In genomic region chr14:32319368-32320049, GRCh38 we compare ENCODE assay signal across 22 cellular contexts. TPM values are rescaled to one million over a fixed set of nuclear protein-coding genes. Genes with fewer than 3 reads are reported as not detected.
DNase-seq lines count a peak whose midpoint lies in the region; ATAC-seq, FAIRE-seq and TF ChIP-seq lines count a peak whose summit lies in the region.
"Had no signal": no experiment of that assay in that cellular context is flagged by ENCODE, and none has a peak within 500 bp of the region (broad histone marks: within the 10 kb centered on the region; RNA-seq: fewer than 3 reads in every experiment).

No MANE protein-coding gene starts in this region.

- no peaks in the 10 kb centered on the region for H3K27me3 ChIP-seq in PC-3 (ENCODE audit: low read length)
- peaks cover 4 to 7% of the 10 kb centered on the region in 2 experiments for H3K27me3 ChIP-seq in endothelial cell of umbilical vein (ENCODE audit: control insufficient read depth in 2 of 2, insufficient read depth in 2 of 2, low read length in 2 of 2)
- no peaks in the 10 kb centered on the region for H3K27me3 ChIP-seq in psoas muscle (ENCODE audit: insufficient read depth in 3 of 3, low read length in 2 of 3)
- H3K27me3 ChIP-seq: brain microvascular endothelial cell, neutrophil, stomach, uterus had no signal

- DNase-seq in NCI-H345 (lab: John Stamatoyannopoulos, UW) (peak; percentile 44), NCI-H345 treated with DMSO at 0.1 percent for 48 hours (lab: John Stamatoyannopoulos, UW; ENCODE audit: unreplicated experiment) (no peak), PC-3 (peak; percentile 84), endothelial cell of umbilical vein (ENCODE audit: low read depth, low spot score) (peak; percentile 38), psoas muscle (no peak), EL (no peak), DMS114 treated with DMSO at 0.1 percent for 48 hours (lab: John Stamatoyannopoulos, UW; ENCODE audit: unreplicated experiment) (no peak)
- DNase-seq: activated CD4-positive, alpha-beta memory T cell treated with anti-CD3 and anti-CD28 coated beads for 36 hours; activated T-cell treated with anti-CD3 and anti-CD28 coated beads, Interleukin-2, amount 50 U/mL, for 24 hours; brain microvascular endothelial cell; CD4-positive, alpha-beta memory T cell; hippocampal formation; MV-4-11; NCI-H2171; RPMI8226; stomach; T-cell; uterus; WERI-Rb-1 had no signal

- peaks cover 10% of the 10 kb centered on the region; the same call in 1 of the 2 replicates for H3K4me1 ChIP-seq in PC-3 (ENCODE audit: insufficient read depth, low read length)
- H3K4me1 ChIP-seq in endothelial cell of umbilical vein (ENCODE audit: control insufficient read depth, extremely low read depth, insufficient read depth, low read length) = no peaks in the 10 kb centered on the region
- H3K4me1 ChIP-seq in psoas muscle = peaks cover 8% of the 10 kb centered on the region
- H3K4me1 ChIP-seq: stomach, uterus had no signal

- H3K27ac ChIP-seq in PC-3 (ENCODE audit: low read length) (no peak overlapping the region), endothelial cell of umbilical vein (ENCODE audit: insufficient read depth, low read depth, low read length) (no peak overlapping the region), psoas muscle (no peak overlapping the region)
- H3K27ac ChIP-seq: brain microvascular endothelial cell, neutrophil, stomach, uterus, WERI-Rb-1 had no signal

- ATAC-seq in PC-3 (peak; percentile 73), psoas muscle (peak in 3 of 4 donors; percentile 36 to 77 (median 59)), GM18517 (IDR thresholded peaks at IDR 0.05; ENCODE audit: unreplicated experiment) (no peak)
- ATAC-seq: activated naive CD4-positive, alpha-beta T cell treated with anti-CD3 and anti-CD28 coated beads, Interleukin-2, amount 50 U/mL, for 72 hours; T-cell had no signal

- H3K79me2 ChIP-seq in PC-3 (ENCODE audit: low read length) = no peaks in the 10 kb centered on the region
- no peaks in the 10 kb centered on the region for H3K79me2 ChIP-seq in endothelial cell of umbilical vein (ENCODE audit: control insufficient read depth, insufficient read depth, low read length)

- no peaks in the 10 kb centered on the region for H3K9me3 ChIP-seq in PC-3 (ENCODE audit: low read length)
- no peaks in the 10 kb centered on the region for H3K9me3 ChIP-seq in endothelial cell of umbilical vein (replicated peaks; ENCODE audit: control insufficient read depth, insufficient read depth, low read length)
- H3K9me3 ChIP-seq in psoas muscle = no peaks in the 10 kb centered on the region
- H3K9me3 ChIP-seq: neutrophil, stomach, uterus had no signal

- H3K9me2 ChIP-seq in PC-3 (replicated peaks; ENCODE audit: low read length) = no peaks in the 10 kb centered on the region

- H3K4me3 ChIP-seq in PC-3 (ENCODE audit: low read length) = no peak overlapping the region
- H3K4me3 ChIP-seq in endothelial cell of umbilical vein (replicated peaks in 1 of 3; ENCODE audit: insufficient read depth in 1 of 3, low read depth in 1 of 3, low read length in 3 of 3) = no peak overlapping the region
- H3K4me3 ChIP-seq in psoas muscle = no peak overlapping the region
- H3K4me3 ChIP-seq: stomach, uterus had no signal

- H4K20me1 ChIP-seq in PC-3 (ENCODE audit: low read length) = no peaks in the 10 kb centered on the region
- H4K20me1 ChIP-seq in endothelial cell of umbilical vein (replicated peaks; ENCODE audit: control insufficient read depth, extremely low read depth, insufficient read depth, low read length) = no peaks in the 10 kb centered on the region

- dilution Hi-C loops in endothelial cell of umbilical vein (cut with MboI; ENCODE audit: extremely low pct_ligation_motif_present, low sequenced_read_pairs) = no loop called here

- no peak overlapping the region for H3K4me2 ChIP-seq in PC-3 (ENCODE audit: low read length)
- no peak overlapping the region for H3K4me2 ChIP-seq in endothelial cell of umbilical vein (ENCODE audit: insufficient read depth, low read length)

- no peak for TF ChIP-seq POLR2A in endothelial cell of umbilical vein (IDR thresholded peaks at IDR 0.05; ENCODE audit: low read depth, low read length)

- H3K9ac ChIP-seq in PC-3 (ENCODE audit: low read length) = no peak overlapping the region
- no peak overlapping the region for H3K9ac ChIP-seq in endothelial cell of umbilical vein (replicated peaks; ENCODE audit: extremely low read depth, insufficient read depth, low read length)

- no peak for FAIRE-seq in endothelial cell of umbilical vein (lab: Jason Lieb, UNC)

- H3K9me1 ChIP-seq in endothelial cell of umbilical vein (replicated peaks; ENCODE audit: control insufficient read depth, extremely low read depth, insufficient read depth, low read length) = no peaks in the 10 kb centered on the region

- intact Hi-C loops in PC-3 (cut with micrococcal nuclease) (no loop called here), endothelial cell of umbilical vein (cut with micrococcal nuclease) (no loop called here), psoas muscle (cut with DNase I) (no loop called here)

- H3K36me3 ChIP-seq in PC-3 (ENCODE audit: low read depth, low read length) = no peaks in the 10 kb centered on the region
- H3K36me3 ChIP-seq in endothelial cell of umbilical vein (ENCODE audit: control insufficient read depth in 2 of 2, extremely low read depth in 1 of 2, insufficient read depth in 2 of 2, low read length in 2 of 2) = no peaks in the 10 kb centered on the region
- H3K36me3 ChIP-seq in psoas muscle (ENCODE audit: insufficient read depth in 1 of 2, low read depth in 1 of 2) = no peaks in the 10 kb centered on the region
- H3K36me3 ChIP-seq: brain microvascular endothelial cell, neutrophil, stomach, uterus, WERI-Rb-1 had no signal

- no peak overlapping the region for H2AFZ ChIP-seq in PC-3 (ENCODE audit: low read length)
- no peak overlapping the region for H2AFZ ChIP-seq in endothelial cell of umbilical vein (ENCODE audit: low read depth, low read length)

- no peak for TF ChIP-seq CTCF in PC-3 (conservative IDR thresholded peaks at IDR 0.05; ENCODE audit: low read depth, low read length)
- TF ChIP-seq CTCF in endothelial cell of umbilical vein (IDR thresholded peaks at IDR 0.05; ENCODE audit: extremely low read depth in 1 of 2, insufficient read depth in 1 of 2, low read depth in 1 of 2, low read length in 2 of 2) = no peak
- TF ChIP-seq CTCF in psoas muscle (IDR thresholded peaks at IDR 0.05) = no peak

- CTCF ChIA-PET in PC-3 (lab: Charles Lee) = interaction anchor here (0.7 kb wide), 1 partner anchor 194 kb away, joined by 9 read pairs; no protein-coding TSS in a partner anchor
- CTCF ChIA-PET in endothelial cell of umbilical vein (lab: Charles Lee) = interaction anchor here (0.7 to 1.2 kb wide), 2 partner anchors 65 to 258 kb away, joined by 3 to 4 read pairs; no protein-coding TSS in a partner anchor

- H3F3A ChIP-seq in PC-3 (ENCODE audit: low read length, unreplicated experiment) = no peaks in the 10 kb centered on the region

- BruUV-seq in PC-3 (replicated peaks; lab: Mats Ljungman, UMichigan) (no TSS peak), endothelial cell of umbilical vein (replicated peaks; lab: Mats Ljungman, UMichigan) (no TSS peak)

- POLR2A ChIA-PET in PC-3 (lab: Charles Lee; ENCODE audit: unreplicated experiment) (no interaction called here), endothelial cell of umbilical vein (lab: Charles Lee) (no interaction called here)

TF ChIP-seq in endothelial cell of umbilical vein, 7 proteins besides CTCF, POLR2A, EP300 and RAD21:
- TF ChIP-seq FOS (IDR thresholded peaks at IDR 0.05; ENCODE audit: borderline replicate concordance, insufficient read depth, low read length) (no peak), MYC (IDR thresholded peaks at IDR 0.05; ENCODE audit: low read depth, low read length) (no peak), POLR2AphosphoS5 (IDR thresholded peaks at IDR 0.05; ENCODE audit: insufficient read depth, low read depth, low read length) (no peak), EZH2 (IDR thresholded peaks at IDR 0.05; ENCODE audit: borderline replicate concordance, low read depth, low read length, severe bottlenecking) (no peak), MAX (IDR thresholded peaks at IDR 0.05; ENCODE audit: insufficient read depth, insufficient read length) (no peak), GATA2 (IDR thresholded peaks at IDR 0.05; ENCODE audit: insufficient read depth, insufficient read length, low read depth, low read length) (no peak), JUN (IDR thresholded peaks at IDR 0.05; ENCODE audit: borderline replicate concordance, insufficient read depth, insufficient read length, low read depth) (no peak)
TF ChIP-seq in endothelial cell of umbilical vein: peak in this region for 0.

RNA-seq across cellular contexts. Expression of gene AKAP6, which starts 9.6 kb away (rescaled TPM):
- total RNA-seq in PC-3 (2014; rRNA removed) = 1.5 and 2.8 TPM in 2 replicates
- 0.49 and 0.88 TPM in 2 replicates for total RNA-seq in endothelial cell of umbilical vein
- polyA plus RNA-seq in endothelial cell of umbilical vein = 0.03 and 0.06 TPM in 2 replicates
- 0.07 and 0.08 TPM in 2 replicates for polyA plus RNA-seq in endothelial cell of umbilical vein (2011; cell fraction: cytosol; rRNA removed)
- polyA plus RNA-seq in endothelial cell of umbilical vein (2011; cell fraction: nucleus; rRNA removed) = 0.50 and 0.52 TPM in 2 replicates
- 0.11 and 0.12 TPM in 2 replicates for polyA plus RNA-seq in endothelial cell of umbilical vein (2012)
- polyA minus RNA-seq in endothelial cell of umbilical vein = 0.29 and 1.3 TPM in 2 replicates
- 0.82 TPM for polyA minus RNA-seq in endothelial cell of umbilical vein (2011; cell fraction: cytosol; rRNA and poly(A)+ RNA removed)
- 0.53 and 1.3 TPM in 2 replicates for polyA minus RNA-seq in endothelial cell of umbilical vein (2011; cell fraction: nucleus; rRNA and poly(A)+ RNA removed)
- 100 to 1,000 TPM; 113 to 173 (median 152) TPM for total RNA-seq in psoas muscle
- 10 to 100 TPM in 2 of 3 donors, 1 to 10 TPM in 1; 9.1 to 15.5 (median 14.3) TPM for polyA plus RNA-seq in psoas muscle

Comparison
In these comparisons a context has a peak if more than half of its experiments do, and no peak if none do; other contexts are left out.
1. DNase-seq: peak in NCI-H345 (single experiment), PC-3 (single experiment) and endothelial cell of umbilical vein (single experiment); none in NCI-H345 treated with DMSO at 0.1 percent for 48 hours (single experiment), psoas muscle (0 of 2), EL (single experiment) and DMS114 treated with DMSO at 0.1 percent for 48 hours (single experiment).
2. RNA of gene AKAP6, which starts 9.6 kb away (total RNA-seq): 113 to 173 TPM in psoas muscle; 1.5 to 2.8 TPM in PC-3 and 0.49 to 0.88 TPM in endothelial cell of umbilical vein; every median in the first group is over 10 times any median in the second.